Comparison of ENCODE assay signal across 11 cellular contexts in the genomic region with DNA sequence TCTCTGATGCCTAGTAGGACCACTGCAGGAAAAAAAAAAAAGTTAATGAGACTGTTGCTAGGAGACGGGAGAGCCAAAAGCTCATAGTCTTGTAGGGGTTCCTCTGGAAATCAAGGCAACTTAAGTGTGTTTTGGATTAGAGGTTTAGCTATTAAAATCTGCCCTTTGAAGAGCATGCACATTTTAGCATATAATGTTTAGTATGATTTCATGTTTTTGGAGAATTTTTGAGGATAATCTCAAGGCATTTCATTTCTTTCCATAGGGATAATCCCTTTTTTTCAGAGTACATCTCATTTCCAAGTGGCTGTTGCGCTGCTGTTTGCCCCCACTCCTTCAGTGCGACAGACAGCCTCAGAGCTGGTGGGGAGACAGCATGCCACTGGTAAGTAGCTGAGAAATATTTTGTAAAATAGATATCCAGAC. TPM values are rescaled to one million over a fixed set of nuclear protein-coding genes. Genes with fewer than 3 reads are reported as not detected.
DNase-seq lines count a peak whose midpoint lies in the region; ATAC-seq and TF ChIP-seq lines count a peak whose summit lies in the region.
"Had no signal": no experiment of that assay in that cellular context is flagged by ENCODE, and none has a peak within 500 bp of the region (broad histone marks: within the 10 kb centered on the region; RNA-seq: fewer than 3 reads in every experiment).

A gene (plus strand): TSS at position 339 of the 426 bp plus-strand sequence.

- no peak for ATAC-seq in lower lobe of right lung

- intact Hi-C loops in dorsolateral prefrontal cortex (cut with DNase I), result no loop called here
- intact Hi-C loops in lower lobe of right lung (cut with DNase I), result no loop called here

- H3K4me3 Mint-ChIP-seq in immature natural killer cell, result no peak within 1 kb of the TSS

- TF ChIP-seq CTCF in dorsolateral prefrontal cortex (IDR thresholded peaks at IDR 0.05 in 54 of 56, conservative IDR thresholded peaks at IDR 0.05 in 2 of 56; ENCODE audit: low read depth in 1 of 56, partially characterized antibody in 56 of 56), result peak in 1 of 56 donors; percentile 10
- TF ChIP-seq CTCF in lower lobe of right lung (IDR thresholded peaks at IDR 0.05), result no peak

- H3K27me3 ChIP-seq in dorsolateral prefrontal cortex (peaks cover 0 to 74% (median 8%) of the 10 kb centered on the region in 45 donors), lower lobe of right lung (ENCODE audit: low read depth) (no peaks in the 10 kb centered on the region)

- H3K27ac ChIP-seq in dorsolateral prefrontal cortex, result peak within 1 kb of the TSS in 58 of 59 donors; percentile 49 to 94 (median 86)
- H3K27ac ChIP-seq in lower lobe of right lung, result no peak within 1 kb of the TSS
- H3K27ac ChIP-seq in substantia nigra (ENCODE audit: low read depth, low read length, poor library complexity, severe bottlenecking), result peak within 1 kb of the TSS; percentile 80

- peak within 1 kb of the TSS; percentile 13 to 74 (median 56) for H3K4me3 ChIP-seq in dorsolateral prefrontal cortex
- no peak within 1 kb of the TSS for H3K4me3 ChIP-seq in lower lobe of right lung

- H3K4me1 ChIP-seq in lower lobe of right lung, result no peaks in the 10 kb centered on the region

- no peaks in the 10 kb centered on the region for H3K36me3 ChIP-seq in lower lobe of right lung

- H3K27ac Mint-ChIP-seq in immature natural killer cell, result no peak within 1 kb of the TSS

- no peaks in the 10 kb centered on the region for H3K36me3 Mint-ChIP-seq in immature natural killer cell

- peaks cover 0 to 9% (median 1%) of the 10 kb centered on the region in 3 donors for H3K27me3 Mint-ChIP-seq in immature natural killer cell (ENCODE audit: low read depth in 3 of 3)

- no peak for DNase-seq in M059J (ENCODE audit: low read depth)
- DNase-seq in dorsolateral prefrontal cortex, result peak in 8 of 10 donors; percentile 43 to 71 (median 56)
- no peak for DNase-seq in lower lobe of right lung
- DNase-seq in substantia nigra (lab: John Stamatoyannopoulos, UW), result peak in 33 of 49 donors; percentile 0 to 44 (median 13)
- DNase-seq in HPDE6-E6E7 (ENCODE audit: extremely low spot score), result no peak
- no peak for DNase-seq in immature natural killer cell
- no peak for DNase-seq in dedifferentiated amniotic fluid mesenchymal stem cell (ENCODE audit: extremely low spot score)
- no peak for DNase-seq in NOMO-1 treated with dmso at 0.1 percent for 144 hours (lab: John Stamatoyannopoulos, UW; ENCODE audit: unreplicated experiment)
- DNase-seq: activated CD4-positive, alpha-beta T cell treated with anti-CD3 and anti-CD28 coated beads for 48 hours; DMS153; MM.1S had no signal

- peaks cover 0 to 1% (median 0%) of the 10 kb centered on the region in 6 donors for H3K9me3 Mint-ChIP-seq in immature natural killer cell

- H3K4me1 Mint-ChIP-seq in immature natural killer cell, result no peaks in the 10 kb centered on the region

- H3K9me3 ChIP-seq in lower lobe of right lung, result no peaks in the 10 kb centered on the region

RNA-seq across cellular contexts. Expression of the gene that starts here (rescaled TPM):
- 20.7 and 22.6 TPM in 2 replicates for total RNA-seq in M059J (2014; rRNA removed; shearing (Covaris generic))
- over 10,000 TPM in 59 of 120 experiments, 1,000 to 10,000 TPM in 61; 5,146 to 25,783 (median 9,954) TPM for total RNA-seq in dorsolateral prefrontal cortex
- total RNA-seq in lower lobe of right lung, result 173 TPM
- not detected for polyA plus RNA-seq in immature natural killer cell

Comparison
In these comparisons a context has a peak if more than half of its experiments do, and no peak if none do; other contexts are left out.
1. RNA of the gene that starts here (total RNA-seq): 5,146 to 25,783 TPM in dorsolateral prefrontal cortex; 173 TPM in lower lobe of right lung (single experiment) and 20.7 to 22.6 TPM in M059J; every median in the first group is over 10 times any median in the second.
2. DNase-seq: peak in dorsolateral prefrontal cortex (8 of 10) and substantia nigra (33 of 49); none in M059J (single experiment), lower lobe of right lung (single experiment), HPDE6-E6E7 (single experiment), immature natural killer cell (0 of 3), dedifferentiated amniotic fluid mesenchymal stem cell (single experiment) and NOMO-1 treated with dmso at 0.1 percent for 144 hours (single experiment).